ENCODE assay signal across 27 cellular contexts in the genomic region with DNA sequence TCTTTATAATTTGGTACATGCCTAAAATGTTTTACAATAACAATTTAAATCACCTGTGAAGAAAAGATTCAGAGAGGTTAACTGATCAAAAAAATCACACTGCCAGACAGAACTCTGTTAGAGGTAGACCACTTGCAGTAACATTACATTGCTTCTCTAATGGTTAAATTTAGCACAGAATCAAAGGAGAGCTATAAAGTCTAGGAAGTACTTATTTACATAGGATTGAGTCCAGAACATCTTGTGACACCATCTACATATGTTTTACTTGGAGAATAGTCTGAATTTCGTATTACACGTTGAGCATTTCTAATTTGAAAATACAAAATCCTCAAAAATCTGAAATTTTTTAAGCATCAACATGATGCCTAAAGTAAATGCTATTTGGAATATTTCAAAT. TPM values are rescaled to one million over a fixed set of nuclear protein-coding genes. Genes with fewer than 3 reads are reported as not detected.
DNase-seq lines count a peak whose midpoint lies in the region; ATAC-seq and TF ChIP-seq lines count a peak whose summit lies in the region.
"Had no signal": no experiment of that assay in that cellular context is flagged by ENCODE, and none has a peak within 500 bp of the region (broad histone marks: within the 10 kb centered on the region; RNA-seq: fewer than 3 reads in every experiment).

No MANE protein-coding gene starts in this region.

- no peaks in the 10 kb centered on the region for H3K9me3 Mint-ChIP-seq in activated CD8-positive, alpha-beta T cell treated with anti-CD3 and anti-CD28 coated beads, Interleukin-2, amount 10 ng/mL, durations not matched to agents 7 days and 5 days (ENCODE audit: insufficient read depth)
- H3K9me3 Mint-ChIP-seq in activated CD8-positive, alpha-beta T cell treated with anti-CD3 and anti-CD28 coated beads for 36 hours, result no peaks in the 10 kb centered on the region
- H3K9me3 Mint-ChIP-seq: activated CD4-positive, alpha-beta memory T cell treated with anti-CD3 and anti-CD28 coated beads for 36 hours; activated naive CD4-positive, alpha-beta T cell treated with anti-CD3 and anti-CD28 coated beads, Interleukin-2, amount 50 U/mL, for 72 hours; CD4-positive, CD25-positive, alpha-beta regulatory T cell; stimulated activated naive B cell treated with anti-CD40 and anti-IgM and Interleukin-4, amounts not matched to agents 10 μg/mL and 1 μg/mL and 100 μg/mL, for 72 hours had no signal

- no peaks in the 10 kb centered on the region for H3K9me3 ChIP-seq in left lung
- H3K9me3 ChIP-seq: A549, esophagus squamous epithelium, ovary, suprapubic skin, upper lobe of right lung had no signal

- POLR2A ChIA-PET in activated CD8-positive, alpha-beta T cell treated with anti-CD3 and anti-CD28 coated beads, Interleukin-2, amount 10 ng/mL, durations not matched to agents 7 days and 5 days (lab: Charles Lee), result interaction anchor here (1.4 to 1.6 kb wide), 2 partner anchors 17 to 72 kb away, joined by 3 to 5 read pairs; no protein-coding TSS in a partner anchor
- POLR2A ChIA-PET in activated CD8-positive, alpha-beta T cell treated with anti-CD3 and anti-CD28 coated beads for 36 hours (lab: Charles Lee), result no interaction called here

- no peak for ATAC-seq in activated CD8-positive, alpha-beta T cell treated with anti-CD3 and anti-CD28 coated beads, Interleukin-2, amount 10 ng/mL, durations not matched to agents 7 days and 5 days
- no peak for ATAC-seq in activated CD8-positive, alpha-beta T cell treated with anti-CD3 and anti-CD28 coated beads for 36 hours
- peak; percentile 12 for ATAC-seq in left lung
- ATAC-seq: Right ventricle myocardium inferior had no signal

- H3K4me3 Mint-ChIP-seq in activated CD8-positive, alpha-beta T cell treated with anti-CD3 and anti-CD28 coated beads, Interleukin-2, amount 10 ng/mL, durations not matched to agents 7 days and 5 days, result no peak overlapping the region
- no peak overlapping the region for H3K4me3 Mint-ChIP-seq in activated CD8-positive, alpha-beta T cell treated with anti-CD3 and anti-CD28 coated beads for 36 hours
- H3K4me3 Mint-ChIP-seq: activated CD4-positive, alpha-beta memory T cell treated with anti-CD3 and anti-CD28 coated beads for 36 hours; CD4-positive, CD25-positive, alpha-beta regulatory T cell; endodermal cell; nephron progenitor cell; stimulated activated naive B cell treated with anti-CD40 and anti-IgM and Interleukin-4, amounts not matched to agents 10 μg/mL and 1 μg/mL and 100 μg/mL, for 72 hours had no signal

- no peaks in the 10 kb centered on the region for H3K27me3 Mint-ChIP-seq in activated CD8-positive, alpha-beta T cell treated with anti-CD3 and anti-CD28 coated beads, Interleukin-2, amount 10 ng/mL, durations not matched to agents 7 days and 5 days (ENCODE audit: low read depth)
- H3K27me3 Mint-ChIP-seq in activated CD8-positive, alpha-beta T cell treated with anti-CD3 and anti-CD28 coated beads for 36 hours, result no peaks in the 10 kb centered on the region
- H3K27me3 Mint-ChIP-seq: activated CD4-positive, alpha-beta memory T cell treated with anti-CD3 and anti-CD28 coated beads for 36 hours; CD4-positive, CD25-positive, alpha-beta regulatory T cell; stimulated activated naive B cell treated with anti-CD40 and anti-IgM and Interleukin-4, amounts not matched to agents 10 μg/mL and 1 μg/mL and 100 μg/mL, for 72 hours had no signal

- peak overlapping the region; percentile 58 for H3K27ac Mint-ChIP-seq in activated CD8-positive, alpha-beta T cell treated with anti-CD3 and anti-CD28 coated beads, Interleukin-2, amount 10 ng/mL, durations not matched to agents 7 days and 5 days
- H3K27ac Mint-ChIP-seq in activated CD8-positive, alpha-beta T cell treated with anti-CD3 and anti-CD28 coated beads for 36 hours, result no peak overlapping the region
- H3K27ac Mint-ChIP-seq: activated CD4-positive, alpha-beta memory T cell treated with anti-CD3 and anti-CD28 coated beads for 36 hours; activated naive CD4-positive, alpha-beta T cell treated with anti-CD3 and anti-CD28 coated beads, Interleukin-2, amount 50 U/mL, for 72 hours; endodermal cell; nephron progenitor cell; stimulated activated naive B cell treated with anti-CD40 and anti-IgM and Interleukin-4, amounts not matched to agents 10 μg/mL and 1 μg/mL and 100 μg/mL, for 72 hours had no signal

- H3K36me3 Mint-ChIP-seq in activated CD8-positive, alpha-beta T cell treated with anti-CD3 and anti-CD28 coated beads, Interleukin-2, amount 10 ng/mL, durations not matched to agents 7 days and 5 days (ENCODE audit: low read depth), result peaks cover 55% of the 10 kb centered on the region
- peaks cover 33% of the 10 kb centered on the region for H3K36me3 Mint-ChIP-seq in activated CD8-positive, alpha-beta T cell treated with anti-CD3 and anti-CD28 coated beads for 36 hours (ENCODE audit: low read depth)
- H3K36me3 Mint-ChIP-seq: activated naive CD4-positive, alpha-beta T cell treated with anti-CD3 and anti-CD28 coated beads, Interleukin-2, amount 50 U/mL, for 72 hours had no signal

- CTCF ChIA-PET in activated CD8-positive, alpha-beta T cell treated with anti-CD3 and anti-CD28 coated beads, Interleukin-2, amount 10 ng/mL, durations not matched to agents 7 days and 5 days (lab: Charles Lee), result interaction anchor here (0.6 to 4.7 kb wide), 7 partner anchors 15 to 166 kb away, joined by 3 to 29 read pairs (median 7); a partner anchor contains a TSS
- CTCF ChIA-PET in activated CD8-positive, alpha-beta T cell treated with anti-CD3 and anti-CD28 coated beads for 36 hours (lab: Charles Lee), result interaction anchor here (0.6 to 2.5 kb wide), 11 partner anchors 10 to 166 kb away, joined by 3 to 8 read pairs (median 5); no protein-coding TSS in a partner anchor

- no peaks in the 10 kb centered on the region for H3K27me3 ChIP-seq in left lung
- H3K27me3 ChIP-seq: esophagus squamous epithelium, ovary, suprapubic skin, upper lobe of right lung had no signal

- DNase-seq in activated CD8-positive, alpha-beta T cell treated with anti-CD3 and anti-CD28 coated beads, Interleukin-2, amount 10 ng/mL, durations not matched to agents 7 days and 5 days, result no peak
- DNase-seq in activated CD8-positive, alpha-beta T cell treated with anti-CD3 and anti-CD28 coated beads for 36 hours, result no peak
- peak; percentile 60 for DNase-seq in LNCaP clone FGC (ENCODE audit: low read depth)
- DNase-seq in choroid plexus epithelial cell (ENCODE audit: low read depth), result peak; percentile 64
- no peak for DNase-seq in left lung
- no peak for DNase-seq in dermis blood vessel endothelial cell
- DNase-seq in NK-92 (lab: John Stamatoyannopoulos, UW; ENCODE audit: unreplicated experiment), result no peak
- DNase-seq in mesenteric fat pad (ENCODE audit: low spot score), result no peak
- DNase-seq: activated CD4-positive, alpha-beta memory T cell treated with anti-CD3 and anti-CD28 coated beads for 36 hours; activated CD8-positive, alpha-beta memory T cell treated with anti-CD3 and anti-CD28 coated beads, Interleukin-2, amount 50 U/mL, for 48 hours; activated effector memory CD4-positive, alpha-beta T cell treated with Interleukin-2 at 50 U/mL for 16 hours; aorta; cortex of kidney; endodermal cell; esophagus squamous epithelium; left cardiac atrium; ovary; upper lobe of right lung had no signal

- intact Hi-C loops in activated CD8-positive, alpha-beta T cell treated with anti-CD3 and anti-CD28 coated beads for 36 hours (cut with micrococcal nuclease), result loop anchor here (1.0 kb wide), 1 partner anchor 125 kb away; no protein-coding TSS in a partner anchor
- intact Hi-C loops in left lung (cut with DNase I), result loop anchor here in 1 of 2 donors (2.0 kb wide), 1 partner anchor 125 kb away; no protein-coding TSS in a partner anchor

- H3K36me3 ChIP-seq in left lung, result peaks cover 0 to 46% of the 10 kb centered on the region in 2 donors
- H3K36me3 ChIP-seq: ovary had no signal

- H3K4me3 ChIP-seq in LNCaP clone FGC (ENCODE audit: low read depth, low read length) (peak overlapping the region; percentile 36), choroid plexus epithelial cell (ENCODE audit: low read depth, low read length) (no peak overlapping the region), left lung (no peak overlapping the region)
- H3K4me3 ChIP-seq: A549, esophagus squamous epithelium, ovary, skin epidermis, suprapubic skin, upper lobe of right lung had no signal

- H3K4me1 ChIP-seq in left lung, result no peaks in the 10 kb centered on the region
- H3K4me1 ChIP-seq: suprapubic skin, upper lobe of right lung had no signal

- no peak overlapping the region for H3K27ac ChIP-seq in left lung
- H3K27ac ChIP-seq: esophagus squamous epithelium, KMS-11, ovary, skin epidermis, suprapubic skin, upper lobe of right lung had no signal

- no peak for TF ChIP-seq CTCF in activated CD8-positive, alpha-beta T cell treated with anti-CD3 and anti-CD28 coated beads for 36 hours (IDR thresholded peaks at IDR 0.05)
- TF ChIP-seq CTCF in LNCaP clone FGC (IDR thresholded peaks at IDR 0.05; ENCODE audit: control insufficient read depth, extremely low read depth, insufficient read depth) (no peak), choroid plexus epithelial cell (conservative IDR thresholded peaks at IDR 0.05; ENCODE audit: low read depth, low read length) (no peak), left lung (IDR thresholded peaks at IDR 0.05) (no peak)

- H3K4me1 Mint-ChIP-seq in activated CD8-positive, alpha-beta T cell treated with anti-CD3 and anti-CD28 coated beads, Interleukin-2, amount 10 ng/mL, durations not matched to agents 7 days and 5 days (ENCODE audit: low read depth), result peaks cover 46% of the 10 kb centered on the region
- peaks cover 18% of the 10 kb centered on the region for H3K4me1 Mint-ChIP-seq in activated CD8-positive, alpha-beta T cell treated with anti-CD3 and anti-CD28 coated beads for 36 hours (ENCODE audit: low read depth)
- H3K4me1 Mint-ChIP-seq: nephron progenitor cell had no signal

RNA-seq across cellular contexts. Expression of a gene that starts 17.2 kb away (rescaled TPM):
- total RNA-seq in activated CD8-positive, alpha-beta T cell treated with anti-CD3 and anti-CD28 coated beads, Interleukin-2, amount 10 ng/mL, durations not matched to agents 7 days and 5 days, result 10 to 100 TPM; 30.1 to 30.7 TPM
- total RNA-seq in activated CD8-positive, alpha-beta T cell treated with anti-CD3 and anti-CD28 coated beads for 36 hours, result 10 to 100 TPM; 22.2 to 23.8 TPM
- 10 to 100 TPM; 37.5 to 37.7 TPM for total RNA-seq in left lung
- 30.5 and 33.0 TPM in 2 replicates for total RNA-seq in dermis blood vessel endothelial cell
- 47.0 TPM for total RNA-seq in mesenteric fat pad

Comparison
In these comparisons a context has a peak if more than half of its experiments do, and no peak if none do; other contexts are left out.
1. DNase-seq: peak in LNCaP clone FGC (single experiment) and choroid plexus epithelial cell (single experiment); none in activated CD8-positive, alpha-beta T cell treated with anti-CD3 and anti-CD28 coated beads, Interleukin-2, amount 10 ng/mL, durations not matched to agents 7 days and 5 days (single experiment), activated CD8-positive, alpha-beta T cell treated with anti-CD3 and anti-CD28 coated beads for 36 hours (single experiment), left lung (0 of 2), dermis blood vessel endothelial cell (single experiment), NK-92 (single experiment) and mesenteric fat pad (single experiment).